ENCODE assay signal across 1 cellular context in the genomic region with DNA sequence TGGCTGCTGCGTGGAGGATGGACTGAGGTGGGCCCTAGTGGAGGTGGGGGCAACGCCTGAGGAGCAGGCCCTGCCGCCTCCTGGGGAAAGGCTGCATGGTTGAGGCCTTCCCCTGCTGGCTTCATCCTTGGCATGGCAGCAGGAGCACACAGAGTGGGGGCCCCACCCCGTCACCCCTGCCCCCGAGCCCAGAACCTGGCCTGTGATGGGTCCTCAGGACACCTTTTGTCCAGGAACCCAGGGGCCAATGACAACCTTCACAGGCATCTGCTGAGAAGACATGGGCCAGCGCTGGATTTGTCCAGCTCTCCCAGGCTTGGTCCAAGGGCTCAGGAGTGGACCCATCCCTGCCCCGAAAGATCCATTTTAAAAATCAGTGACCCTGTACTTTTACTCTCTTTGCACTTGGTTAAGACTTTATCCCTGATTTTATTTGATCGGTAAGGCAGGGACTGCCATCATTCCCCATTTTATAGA.
TF ChIP-seq lines count a peak whose summit lies in the region.

No MANE protein-coding gene starts in this region.

TF ChIP-seq in WTC11, 78 proteins besides CTCF, POLR2A, EP300 and RAD21 (continued from another document):
- TF ChIP-seq, protein P1, sequence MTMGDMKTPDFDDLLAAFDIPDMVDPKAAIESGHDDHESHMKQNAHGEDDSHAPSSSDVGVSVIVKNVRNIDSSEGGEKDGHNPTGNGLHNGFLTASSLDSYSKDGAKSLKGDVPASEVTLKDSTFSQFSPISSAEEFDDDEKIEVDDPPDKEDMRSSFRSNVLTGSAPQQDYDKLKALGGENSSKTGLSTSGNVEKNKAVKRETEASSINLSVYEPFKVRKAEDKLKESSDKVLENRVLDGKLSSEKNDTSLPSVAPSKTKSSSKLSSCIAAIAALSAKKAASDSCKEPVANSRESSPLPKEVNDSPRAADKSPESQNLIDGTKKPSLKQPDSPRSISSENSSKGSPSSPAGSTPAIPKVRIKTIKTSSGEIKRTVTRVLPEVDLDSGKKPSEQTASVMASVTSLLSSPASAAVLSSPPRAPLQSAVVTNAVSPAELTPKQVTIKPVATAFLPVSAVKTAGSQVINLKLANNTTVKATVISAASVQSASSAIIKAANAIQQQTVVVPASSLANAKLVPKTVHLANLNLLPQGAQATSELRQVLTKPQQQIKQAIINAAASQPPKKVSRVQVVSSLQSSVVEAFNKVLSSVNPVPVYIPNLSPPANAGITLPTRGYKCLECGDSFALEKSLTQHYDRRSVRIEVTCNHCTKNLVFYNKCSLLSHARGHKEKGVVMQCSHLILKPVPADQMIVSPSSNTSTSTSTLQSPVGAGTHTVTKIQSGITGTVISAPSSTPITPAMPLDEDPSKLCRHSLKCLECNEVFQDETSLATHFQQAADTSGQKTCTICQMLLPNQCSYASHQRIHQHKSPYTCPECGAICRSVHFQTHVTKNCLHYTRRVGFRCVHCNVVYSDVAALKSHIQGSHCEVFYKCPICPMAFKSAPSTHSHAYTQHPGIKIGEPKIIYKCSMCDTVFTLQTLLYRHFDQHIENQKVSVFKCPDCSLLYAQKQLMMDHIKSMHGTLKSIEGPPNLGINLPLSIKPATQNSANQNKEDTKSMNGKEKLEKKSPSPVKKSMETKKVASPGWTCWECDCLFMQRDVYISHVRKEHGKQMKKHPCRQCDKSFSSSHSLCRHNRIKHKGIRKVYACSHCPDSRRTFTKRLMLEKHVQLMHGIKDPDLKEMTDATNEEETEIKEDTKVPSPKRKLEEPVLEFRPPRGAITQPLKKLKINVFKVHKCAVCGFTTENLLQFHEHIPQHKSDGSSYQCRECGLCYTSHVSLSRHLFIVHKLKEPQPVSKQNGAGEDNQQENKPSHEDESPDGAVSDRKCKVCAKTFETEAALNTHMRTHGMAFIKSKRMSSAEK (CRISPR knock-in tag; IDR thresholded peaks at IDR 0.05; ENCODE audit: borderline replicate concordance) = no peak
- TF ChIP-seq SMAD3 (CRISPR knock-in tag; IDR thresholded peaks at IDR 0.05; ENCODE audit: borderline replicate concordance) (no peak), ETV6 (CRISPR knock-in tag; IDR thresholded peaks at IDR 0.05) (no peak), ZNF232 (CRISPR knock-in tag; IDR thresholded peaks at IDR 0.05) (no peak), MXD4 (CRISPR knock-in tag; IDR thresholded peaks at IDR 0.05; ENCODE audit: borderline replicate concordance) (no peak), ESRRA (CRISPR knock-in tag; IDR thresholded peaks at IDR 0.05; ENCODE audit: borderline replicate concordance) (no peak)
- TF ChIP-seq, protein P2, sequence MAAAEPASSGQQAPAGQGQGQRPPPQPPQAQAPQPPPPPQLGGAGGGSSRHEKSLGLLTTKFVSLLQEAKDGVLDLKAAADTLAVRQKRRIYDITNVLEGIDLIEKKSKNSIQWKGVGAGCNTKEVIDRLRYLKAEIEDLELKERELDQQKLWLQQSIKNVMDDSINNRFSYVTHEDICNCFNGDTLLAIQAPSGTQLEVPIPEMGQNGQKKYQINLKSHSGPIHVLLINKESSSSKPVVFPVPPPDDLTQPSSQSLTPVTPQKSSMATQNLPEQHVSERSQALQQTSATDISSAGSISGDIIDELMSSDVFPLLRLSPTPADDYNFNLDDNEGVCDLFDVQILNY (CRISPR knock-in tag; IDR thresholded peaks at IDR 0.05) = no peak
- TF ChIP-seq, protein P3, sequence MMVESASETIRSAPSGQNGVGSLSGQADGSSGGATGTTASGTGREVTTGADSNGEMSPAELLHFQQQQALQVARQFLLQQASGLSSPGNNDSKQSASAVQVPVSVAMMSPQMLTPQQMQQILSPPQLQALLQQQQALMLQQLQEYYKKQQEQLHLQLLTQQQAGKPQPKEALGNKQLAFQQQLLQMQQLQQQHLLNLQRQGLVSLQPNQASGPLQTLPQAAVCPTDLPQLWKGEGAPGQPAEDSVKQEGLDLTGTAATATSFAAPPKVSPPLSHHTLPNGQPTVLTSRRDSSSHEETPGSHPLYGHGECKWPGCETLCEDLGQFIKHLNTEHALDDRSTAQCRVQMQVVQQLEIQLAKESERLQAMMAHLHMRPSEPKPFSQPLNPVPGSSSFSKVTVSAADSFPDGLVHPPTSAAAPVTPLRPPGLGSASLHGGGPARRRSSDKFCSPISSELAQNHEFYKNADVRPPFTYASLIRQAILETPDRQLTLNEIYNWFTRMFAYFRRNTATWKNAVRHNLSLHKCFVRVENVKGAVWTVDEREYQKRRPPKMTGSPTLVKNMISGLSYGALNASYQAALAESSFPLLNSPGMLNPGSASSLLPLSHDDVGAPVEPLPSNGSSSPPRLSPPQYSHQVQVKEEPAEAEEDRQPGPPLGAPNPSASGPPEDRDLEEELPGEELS (CRISPR knock-in tag; IDR thresholded peaks at IDR 0.05) = no peak
- TF ChIP-seq, protein P4, sequence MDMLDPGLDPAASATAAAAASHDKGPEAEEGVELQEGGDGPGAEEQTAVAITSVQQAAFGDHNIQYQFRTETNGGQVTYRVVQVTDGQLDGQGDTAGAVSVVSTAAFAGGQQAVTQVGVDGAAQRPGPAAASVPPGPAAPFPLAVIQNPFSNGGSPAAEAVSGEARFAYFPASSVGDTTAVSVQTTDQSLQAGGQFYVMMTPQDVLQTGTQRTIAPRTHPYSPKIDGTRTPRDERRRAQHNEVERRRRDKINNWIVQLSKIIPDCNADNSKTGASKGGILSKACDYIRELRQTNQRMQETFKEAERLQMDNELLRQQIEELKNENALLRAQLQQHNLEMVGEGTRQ (CRISPR knock-in tag; IDR thresholded peaks at IDR 0.05) = no peak
- TF ChIP-seq, protein P5, sequence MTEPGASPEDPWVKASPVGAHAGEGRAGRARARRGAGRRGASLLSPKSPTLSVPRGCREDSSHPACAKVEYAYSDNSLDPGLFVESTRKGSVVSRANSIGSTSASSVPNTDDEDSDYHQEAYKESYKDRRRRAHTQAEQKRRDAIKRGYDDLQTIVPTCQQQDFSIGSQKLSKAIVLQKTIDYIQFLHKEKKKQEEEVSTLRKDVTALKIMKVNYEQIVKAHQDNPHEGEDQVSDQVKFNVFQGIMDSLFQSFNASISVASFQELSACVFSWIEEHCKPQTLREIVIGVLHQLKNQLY (CRISPR knock-in tag; IDR thresholded peaks at IDR 0.05) = no peak
- TF ChIP-seq, protein P6, sequence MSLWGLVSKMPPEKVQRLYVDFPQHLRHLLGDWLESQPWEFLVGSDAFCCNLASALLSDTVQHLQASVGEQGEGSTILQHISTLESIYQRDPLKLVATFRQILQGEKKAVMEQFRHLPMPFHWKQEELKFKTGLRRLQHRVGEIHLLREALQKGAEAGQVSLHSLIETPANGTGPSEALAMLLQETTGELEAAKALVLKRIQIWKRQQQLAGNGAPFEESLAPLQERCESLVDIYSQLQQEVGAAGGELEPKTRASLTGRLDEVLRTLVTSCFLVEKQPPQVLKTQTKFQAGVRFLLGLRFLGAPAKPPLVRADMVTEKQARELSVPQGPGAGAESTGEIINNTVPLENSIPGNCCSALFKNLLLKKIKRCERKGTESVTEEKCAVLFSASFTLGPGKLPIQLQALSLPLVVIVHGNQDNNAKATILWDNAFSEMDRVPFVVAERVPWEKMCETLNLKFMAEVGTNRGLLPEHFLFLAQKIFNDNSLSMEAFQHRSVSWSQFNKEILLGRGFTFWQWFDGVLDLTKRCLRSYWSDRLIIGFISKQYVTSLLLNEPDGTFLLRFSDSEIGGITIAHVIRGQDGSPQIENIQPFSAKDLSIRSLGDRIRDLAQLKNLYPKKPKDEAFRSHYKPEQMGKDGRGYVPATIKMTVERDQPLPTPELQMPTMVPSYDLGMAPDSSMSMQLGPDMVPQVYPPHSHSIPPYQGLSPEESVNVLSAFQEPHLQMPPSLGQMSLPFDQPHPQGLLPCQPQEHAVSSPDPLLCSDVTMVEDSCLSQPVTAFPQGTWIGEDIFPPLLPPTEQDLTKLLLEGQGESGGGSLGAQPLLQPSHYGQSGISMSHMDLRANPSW (CRISPR knock-in tag; conservative IDR thresholded peaks at IDR 0.05; ENCODE audit: low read depth) = no peak
